Comparison of ENCODE assay signal across 24 cellular contexts in genomic region chr1:77614037-77614436, GRCh38.
"Had no signal": no experiment of that assay in that cellular context is flagged by ENCODE, and none has a peak within 500 bp of the region (broad histone marks: within the 10 kb centered on the region; RNA-seq: fewer than 3 reads in every experiment).

No MANE protein-coding gene starts in this region.

- FAIRE-seq: urothelium cell line had no signal

- DNase-seq: hypothalamus; immature natural killer cell; kidney; left colon; left lung; midbrain; mucosa of descending colon; naive thymus-derived CD4-positive, alpha-beta T cell; ovary; right lobe of liver; stimulated activated CD4-positive, alpha-beta T cell treated with anti-CD3 and anti-CD28 coated beads, Interleukin-1b, Interleukin-23, amount 100 ng/mL, for 48 hours; stimulated activated CD4-positive, alpha-beta T cell treated with anti-CD3 and anti-CD28 coated beads, Interleukin-2, amount 100 ng/mL, for 48 hours; stimulated activated naive B cell treated with anti-CD40 and anti-IgM and Interleukin-4, amounts not matched to agents 10 μg/mL and 1 μg/mL and 100 μg/mL, for 72 hours; stimulated activated naive CD8-positive, alpha-beta T cell treated with anti-CD3 and anti-CD28 coated beads, Interleukin-15, Interleukin-2, amounts not matched to agents 100 U/mL and 50 U/mL, for 24 hours; stomach; testis; thyroid gland; transverse colon; upper lobe of right lung had no signal

- H3K36me3 ChIP-seq: ovary, right atrium auricular region, right lobe of liver, thyroid gland, upper lobe of right lung had no signal

- H3K27ac ChIP-seq: left lung, ovary, right atrium auricular region, right lobe of liver, stomach, testis, thyroid gland, transverse colon, upper lobe of right lung had no signal

- H3K9me3 ChIP-seq: ovary, testis, thyroid gland had no signal

- H3K4me3 ChIP-seq: left lung, lung, mucosa of descending colon, ovary, right atrium auricular region, right lobe of liver, smooth muscle cell, stomach, testis, thyroid gland, transverse colon, upper lobe of right lung had no signal

- ATAC-seq: left colon; left lung; mucosa of descending colon; naive thymus-derived CD4-positive, alpha-beta T cell; natural killer cell treated with Interleukin-12 subunit alpha and Interleukin-12 subunit beta and Interleukin-15 and Interleukin-18, amount 100 ng/mL, for 72 hours; right lobe of liver; stimulated activated naive B cell treated with anti-CD40 and anti-IgM and Interleukin-4, amounts not matched to agents 10 μg/mL and 1 μg/mL and 100 μg/mL, for 72 hours; stimulated activated naive CD8-positive, alpha-beta T cell treated with anti-CD3 and anti-CD28 coated beads, Interleukin-15, Interleukin-2, amounts not matched to agents 100 U/mL and 50 U/mL, for 24 hours; upper lobe of right lung had no signal

- H3K4me2 ChIP-seq: smooth muscle cell had no signal

- H3K4me1 ChIP-seq: left lung, right atrium auricular region, right lobe of liver, stomach, testis, thyroid gland, transverse colon, upper lobe of right lung had no signal

- H3K27me3 ChIP-seq: left lung, ovary, right atrium auricular region, right lobe of liver, stomach, testis, thyroid gland, transverse colon, upper lobe of right lung had no signal
